In the genomic region with DNA sequence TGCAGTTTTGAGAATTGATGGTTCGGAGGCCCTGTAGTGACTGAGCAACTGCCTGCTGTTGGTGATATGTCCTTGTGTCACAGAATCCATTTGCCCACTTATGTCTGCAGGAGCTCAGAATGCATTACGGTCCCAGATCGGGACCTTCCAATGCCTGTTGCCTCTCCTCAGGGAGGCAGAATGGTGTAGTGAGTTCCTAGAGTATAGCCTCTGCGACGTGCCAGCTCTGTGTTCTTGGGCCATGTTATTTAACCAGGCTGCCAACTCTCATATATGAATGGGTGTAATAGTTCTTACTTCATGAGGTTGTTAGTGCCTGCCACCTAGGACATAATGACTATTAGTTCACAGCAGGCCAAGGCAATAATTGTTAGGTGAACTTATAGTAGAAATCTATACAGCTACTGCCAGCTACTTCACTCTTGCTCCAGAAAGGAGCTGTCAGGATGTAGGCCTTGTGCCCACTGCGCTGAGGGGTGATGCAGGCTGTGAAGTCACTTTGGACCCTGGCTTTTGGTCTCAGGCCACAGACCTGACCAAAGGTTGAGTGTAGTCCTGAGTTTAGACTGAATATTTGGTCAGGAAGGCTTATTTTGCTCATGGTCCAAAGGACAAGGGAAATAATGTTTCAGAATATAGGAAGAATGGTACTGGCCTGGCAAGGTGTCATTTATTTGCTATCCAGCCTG, we compare ENCODE assay signal across 14 cellular contexts.
A peak's percentile ranks its signal among the peaks of the same experiment; 100 is the strongest.
DNase-seq lines count a peak whose midpoint lies in the region; ATAC-seq, FAIRE-seq and TF ChIP-seq lines count a peak whose summit lies in the region.
"Had no signal": no experiment of that assay in that cellular context is flagged by ENCODE, and none has a peak within 500 bp of the region (broad histone marks: within the 10 kb centered on the region; RNA-seq: fewer than 3 reads in every experiment).

No MANE protein-coding gene starts in this region.

- no peak overlapping the region for H2BK120ac ChIP-seq in IMR-90 (ENCODE audit: low read depth, low read length)

- H3K4me2 ChIP-seq in IMR-90 (ENCODE audit: low read depth, low read length) (no peak overlapping the region), endothelial cell of umbilical vein (ENCODE audit: insufficient read depth, low read length) (no peak overlapping the region)

- H2AK5ac ChIP-seq in IMR-90 (ENCODE audit: low read depth, low read length), result 0 out of 2 replicates have a peak overlapping the region, but pooled peaks have one; percentile 2

- H4K91ac ChIP-seq in IMR-90 (ENCODE audit: insufficient read depth, low read depth, low read length), result no peak overlapping the region

- H3K14ac ChIP-seq in IMR-90 (replicated peaks; ENCODE audit: low read depth, low read length), result no peak overlapping the region

- dilution Hi-C loops in IMR-90 (cut with HindIII; ENCODE audit: low sequenced_read_pairs, unreplicated experiment) (no loop called here), endothelial cell of umbilical vein (cut with MboI; ENCODE audit: extremely low pct_ligation_motif_present, low sequenced_read_pairs) (no loop called here)

- H3K4me1 ChIP-seq in IMR-90 (ENCODE audit: control insufficient read depth, insufficient read depth, low read length) (peaks cover 9% of the 10 kb centered on the region), endothelial cell of umbilical vein (ENCODE audit: control insufficient read depth, extremely low read depth, insufficient read depth, low read length) (peaks cover 3% of the 10 kb centered on the region)
- H3K4me1 ChIP-seq: ascending aorta had no signal

- H3K27me3 ChIP-seq in IMR-90 (ENCODE audit: control insufficient read depth, insufficient read depth, low read length), result no peaks in the 10 kb centered on the region
- H3K27me3 ChIP-seq in endothelial cell of umbilical vein (ENCODE audit: control insufficient read depth in 2 of 2, insufficient read depth in 2 of 2, low read length in 2 of 2), result no peaks in the 10 kb centered on the region
- H3K27me3 ChIP-seq: ascending aorta had no signal

- peaks cover 39% of the 10 kb centered on the region for H3K36me3 Mint-ChIP-seq in progenitor cell of endocrine pancreas (ENCODE audit: insufficient read depth)

- H3K27ac ChIP-seq in IMR-90 (ENCODE audit: insufficient read depth, low read length) (no peak overlapping the region), endothelial cell of umbilical vein (ENCODE audit: insufficient read depth, low read depth, low read length) (no peak overlapping the region)
- H3K27ac ChIP-seq: ascending aorta had no signal

- no peaks in the 10 kb centered on the region for H3K9me3 ChIP-seq in IMR-90 (ENCODE audit: control insufficient read depth, insufficient read depth, low read length)
- H3K9me3 ChIP-seq in endothelial cell of umbilical vein (replicated peaks; ENCODE audit: control insufficient read depth, insufficient read depth, low read length), result no peaks in the 10 kb centered on the region
- H3K9me3 ChIP-seq: ascending aorta had no signal

- intact Hi-C loops in IMR-90 (cut with micrococcal nuclease), result no loop called here
- intact Hi-C loops in endothelial cell of umbilical vein (cut with micrococcal nuclease), result loop anchor here (5.0 to 10.0 kb wide), 2 partner anchors 108 to 275 kb away; no protein-coding TSS in a partner anchor

- H4K5ac ChIP-seq in IMR-90 (ENCODE audit: low read depth, low read length), result no peak overlapping the region

- H3K9me1 ChIP-seq in IMR-90 (ENCODE audit: insufficient read depth, low read length), result peaks cover 45% of the 10 kb centered on the region
- no peaks in the 10 kb centered on the region for H3K9me1 ChIP-seq in endothelial cell of umbilical vein (replicated peaks; ENCODE audit: control insufficient read depth, extremely low read depth, insufficient read depth, low read length)

- H4K8ac ChIP-seq in IMR-90 (ENCODE audit: low read depth in 2 of 2, low read length in 2 of 2), result no peak overlapping the region

- TF ChIP-seq POLR2A in IMR-90 (IDR thresholded peaks at IDR 0.05; ENCODE audit: low read depth, low read length) (no peak), endothelial cell of umbilical vein (IDR thresholded peaks at IDR 0.05; ENCODE audit: low read depth, low read length) (no peak)

- H3K27me3 Mint-ChIP-seq in progenitor cell of endocrine pancreas, result no peaks in the 10 kb centered on the region
- H3K27me3 Mint-ChIP-seq: stimulated activated memory B cell treated with anti-CD40 and anti-IgM and Interleukin-4, amounts not matched to agents 10 μg/mL and 1 μg/mL and 100 μg/mL, for 72 hours had no signal

- H3K23ac ChIP-seq in IMR-90 (ENCODE audit: low read depth, low read length), result no peak overlapping the region

- H3K4me1 Mint-ChIP-seq in progenitor cell of endocrine pancreas (ENCODE audit: low read depth), result peaks cover 9% of the 10 kb centered on the region

- no peak overlapping the region for H3K4ac ChIP-seq in IMR-90 (ENCODE audit: low read depth, low read length)

- peaks cover 6% of the 10 kb centered on the region for H3K79me2 ChIP-seq in endothelial cell of umbilical vein (ENCODE audit: control insufficient read depth, insufficient read depth, low read length)

- TF ChIP-seq RAD21 in IMR-90 (IDR thresholded peaks at IDR 0.05; ENCODE audit: low read length), result no peak

- no CpG with 5 or more reads among the region's 6 CpGs for WGBS in IMR-90 (ENCODE audit: extremely low coverage in 2 of 2, insufficient read length in 1 of 2), 2 experiments

- no peak overlapping the region for H2BK20ac ChIP-seq in IMR-90 (ENCODE audit: low read depth, low read length)

- H2BK15ac ChIP-seq in IMR-90 (ENCODE audit: low read depth, low read length), result no peak overlapping the region

- no peak overlapping the region for H3K56ac ChIP-seq in IMR-90 (ENCODE audit: extremely low read depth, insufficient read depth, low read length)

- H3K4me3 Mint-ChIP-seq in progenitor cell of endocrine pancreas (ENCODE audit: low read depth), result no peak overlapping the region
- H3K4me3 Mint-ChIP-seq: stimulated activated memory B cell treated with anti-CD40 and anti-IgM and Interleukin-4, amounts not matched to agents 10 μg/mL and 1 μg/mL and 100 μg/mL, for 72 hours had no signal

- H3K18ac ChIP-seq in IMR-90 (ENCODE audit: low read depth, low read length), result no peak overlapping the region

- H3K9me3 Mint-ChIP-seq in progenitor cell of endocrine pancreas (ENCODE audit: low read depth), result no peaks in the 10 kb centered on the region
- H3K9me3 Mint-ChIP-seq: stimulated activated memory B cell treated with anti-CD40 and anti-IgM and Interleukin-4, amounts not matched to agents 10 μg/mL and 1 μg/mL and 100 μg/mL, for 72 hours had no signal

- POLR2A ChIA-PET in IMR-90 (lab: Charles Lee; ENCODE audit: unreplicated experiment) (no interaction called here), endothelial cell of umbilical vein (lab: Charles Lee) (no interaction called here)

- TF ChIP-seq CTCF in IMR-90 (conservative IDR thresholded peaks at IDR 0.05; ENCODE audit: low read depth, low read length) (no peak), endothelial cell of umbilical vein (IDR thresholded peaks at IDR 0.05; ENCODE audit: extremely low read depth in 1 of 2, insufficient read depth in 1 of 2, low read depth in 1 of 2, low read length in 2 of 2) (no peak), progenitor cell of endocrine pancreas (IDR thresholded peaks at IDR 0.05; ENCODE audit: unreplicated experiment) (no peak)

- H2AFZ ChIP-seq in IMR-90 (replicated peaks; ENCODE audit: low read length, poor library complexity) (no peak overlapping the region), endothelial cell of umbilical vein (ENCODE audit: low read depth, low read length) (no peak overlapping the region)

- H3K9ac ChIP-seq in IMR-90 (ENCODE audit: low read depth, low read length), result no peak overlapping the region
- H3K9ac ChIP-seq in endothelial cell of umbilical vein (replicated peaks; ENCODE audit: extremely low read depth, insufficient read depth, low read length), result no peak overlapping the region

- FAIRE-seq in endothelial cell of umbilical vein (lab: Jason Lieb, UNC), result no peak

- H3K36me3 ChIP-seq in IMR-90 (ENCODE audit: control insufficient read depth, insufficient read depth, low read length), result peaks cover 59% of the 10 kb centered on the region
- peaks cover 23 to 48% of the 10 kb centered on the region in 2 experiments for H3K36me3 ChIP-seq in endothelial cell of umbilical vein (ENCODE audit: control insufficient read depth in 2 of 2, extremely low read depth in 1 of 2, insufficient read depth in 2 of 2, low read length in 2 of 2)

- no peak overlapping the region for H2BK5ac ChIP-seq in IMR-90 (ENCODE audit: low read depth, low read length, poor library complexity, severe bottlenecking)

- CTCF ChIA-PET in IMR-90 (lab: Yijun Ruan, JAX) (interaction anchor here (1.2 kb wide), 1 partner anchor 29 kb away, joined by 3 read pairs; no protein-coding TSS in a partner anchor), endothelial cell of umbilical vein (lab: Charles Lee) (interaction anchor here (0.8 to 1.3 kb wide), 3 partner anchors 9 to 45 kb away, joined by 3 read pairs; no protein-coding TSS in a partner anchor)

- H3K27ac Mint-ChIP-seq in progenitor cell of endocrine pancreas, result peak overlapping the region; percentile 76

- DNase-seq in activated CD8-positive, alpha-beta memory T cell treated with anti-CD3 and anti-CD28 coated beads for 24 hours, result peak; percentile 55
- DNase-seq in activated CD8-positive, alpha-beta memory T cell treated with anti-CD3 and anti-CD28 coated beads, Interleukin-2, amount 50 U/mL, for 4 hours, result no peak
- no peak for DNase-seq in IMR-90
- no peak for DNase-seq in endothelial cell of umbilical vein (ENCODE audit: low read depth, low spot score)
- DNase-seq in progenitor cell of endocrine pancreas (ENCODE audit: low spot score, unreplicated experiment), result no peak
- no peak for DNase-seq in stimulated activated CD4-positive, alpha-beta T cell treated with anti-CD3 and anti-CD28 coated beads, Interleukin-15, amount 100 ng/mL, for 24 hours
- DNase-seq in NCI-H1105 treated with DMSO at 0.1 percent for 48 hours (lab: John Stamatoyannopoulos, UW), result no peak
- DNase-seq: activated CD4-positive, alpha-beta T cell treated with anti-CD3 and anti-CD28 coated beads, Interleukin-2, amount 50 U/mL, for 4 hours; NCI-H1930; stimulated activated CD4-positive, alpha-beta T cell treated with anti-CD3 and anti-CD28 coated beads, Interleukin-12 subunit alpha, Interleukin-12 subunit beta, amount 100 ng/mL, for 4 hours; trophoblast cell had no signal

- no TSS peak for BruUV-seq in IMR-90 (replicated peaks; lab: Mats Ljungman, UMichigan)
- BruUV-seq in endothelial cell of umbilical vein (replicated peaks; lab: Mats Ljungman, UMichigan), result no TSS peak

- in situ Hi-C loops in IMR-90 (cut with MboI; ENCODE audit: low sequenced_read_pairs), result no loop called here

- H3K4me3 ChIP-seq in IMR-90 (ENCODE audit: insufficient read depth, low read depth, low read length) (no peak overlapping the region), endothelial cell of umbilical vein (replicated peaks in 1 of 3; ENCODE audit: insufficient read depth in 1 of 3, low read depth in 1 of 3, low read length in 3 of 3) (no peak overlapping the region)
- H3K4me3 ChIP-seq: ascending aorta had no signal

- H2AK9ac ChIP-seq in IMR-90 (replicated peaks; ENCODE audit: low read depth, low read length, poor library complexity), result no peak overlapping the region

- H4K20me1 ChIP-seq in IMR-90 (ENCODE audit: insufficient read depth, low read length) (peaks cover 66% of the 10 kb centered on the region), endothelial cell of umbilical vein (replicated peaks; ENCODE audit: control insufficient read depth, extremely low read depth, insufficient read depth, low read length) (no peaks in the 10 kb centered on the region)

- no peak for ATAC-seq in IMR-90 (ENCODE audit: low read depth)
- ATAC-seq in HG02763 (IDR thresholded peaks at IDR 0.05; ENCODE audit: unreplicated experiment), result no peak

- peaks cover 36 to 91% of the 10 kb centered on the region in 2 experiments; a peak in 3 of 4 replicates for H3K79me1 ChIP-seq in IMR-90 (ENCODE audit: low read depth in 1 of 2, low read length in 2 of 2)
